ENCODE assay signal across 28 cellular contexts in the genomic region with DNA sequence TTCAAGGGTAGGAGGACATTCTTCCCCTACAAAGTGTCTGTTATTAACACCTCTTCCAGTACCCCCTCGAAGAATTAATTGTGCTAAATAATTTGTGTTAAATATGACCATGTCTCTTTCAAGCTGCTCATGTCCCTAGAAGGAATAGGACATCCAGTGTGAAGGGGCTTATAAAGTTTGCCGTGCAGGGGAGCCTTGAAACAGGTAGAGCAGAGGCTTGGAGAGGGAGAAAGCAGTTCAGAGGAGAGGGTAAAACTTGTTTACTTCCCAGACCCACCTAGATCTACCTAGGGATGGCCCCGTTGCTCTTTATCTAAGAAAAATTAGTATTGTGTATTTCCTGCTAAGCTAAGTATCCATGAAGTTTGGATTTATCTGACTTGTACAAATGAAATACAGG.
"Had no signal": no experiment of that assay in that cellular context is flagged by ENCODE, and none has a peak within 500 bp of the region (broad histone marks: within the 10 kb centered on the region; RNA-seq: fewer than 3 reads in every experiment).

No MANE protein-coding gene starts in this region.

- H3K9me3 Mint-ChIP-seq: stimulated activated naive B cell treated with anti-CD40 and anti-IgM and Interleukin-4, amounts not matched to agents 10 μg/mL and 1 μg/mL and 100 μg/mL, for 72 hours; stimulated activated naive CD8-positive, alpha-beta T cell treated with anti-CD3 and anti-CD28 coated beads, Interleukin-15, Interleukin-2, amounts not matched to agents 100 ng/mL and 50 ng/mL, for 24 hours had no signal

- H3K36me3 ChIP-seq: neural progenitor cell, ovary, right lobe of liver, sigmoid colon, stomach, thoracic aorta, thyroid gland, tibial nerve, upper lobe of left lung, vagina had no signal

- H3K4me1 Mint-ChIP-seq: naive thymus-derived CD8-positive, alpha-beta T cell; stimulated activated effector memory CD8-positive, alpha-beta T cell treated with anti-CD3 and anti-CD28 coated beads, Interleukin-12 subunit alpha, Interleukin-12 subunit beta, amount 100 ng/mL, for 72 hours; stimulated activated naive B cell treated with anti-CD40 and anti-IgM and Interleukin-4, amounts not matched to agents 10 μg/mL and 1 μg/mL and 100 μg/mL, for 72 hours had no signal

- H3K27me3 ChIP-seq: neural progenitor cell, ovary, right lobe of liver, sigmoid colon, stomach, thyroid gland, tibial nerve, upper lobe of left lung, vagina had no signal

- DNase-seq: naive thymus-derived CD8-positive, alpha-beta T cell; occipital lobe; ovary; posterior cingulate gyrus; psoas muscle; right cardiac atrium; right lobe of liver; sigmoid colon; small intestine; stimulated activated CD4-positive, alpha-beta T cell treated with anti-CD3 and anti-CD28 coated beads, Interleukin-15, amount 100 ng/mL, for 24 hours; stimulated activated CD4-positive, alpha-beta T cell treated with anti-CD3 and anti-CD28 coated beads, Interleukin-2, amount 100 ng/mL, for 24 hours; stimulated activated CD4-positive, alpha-beta T cell treated with anti-CD3 and anti-CD28 coated beads, Interleukin-2, amount 100 ng/mL, for 48 hours; stimulated activated CD4-positive, alpha-beta T cell treated with anti-CD3 and anti-CD28 coated beads, Interleukin-4, amount 100 ng/mL, for 24 hours; stimulated activated naive B cell treated with anti-CD40 and anti-IgM and Interleukin-4, amounts not matched to agents 10 μg/mL and 1 μg/mL and 100 μg/mL, for 72 hours; stimulated activated naive CD4-positive, alpha-beta T cell treated with Interleukin-2 at 50 U/mL for 16 hours; thyroid gland; trophoblast cell; upper lobe of left lung had no signal

- H3K4me3 Mint-ChIP-seq: naive thymus-derived CD8-positive, alpha-beta T cell; natural killer cell treated with Interleukin-12 subunit alpha and Interleukin-12 subunit beta and Interleukin-15 and Interleukin-18, amount 100 ng/mL, for 72 hours; neural progenitor cell; stimulated activated effector memory CD8-positive, alpha-beta T cell treated with anti-CD3 and anti-CD28 coated beads, Interleukin-12 subunit alpha, Interleukin-12 subunit beta, amount 100 ng/mL, for 72 hours; stimulated activated naive B cell treated with anti-CD40 and anti-IgM and Interleukin-4, amounts not matched to agents 10 μg/mL and 1 μg/mL and 100 μg/mL, for 72 hours; stimulated activated naive CD8-positive, alpha-beta T cell treated with anti-CD3 and anti-CD28 coated beads, Interleukin-15, Interleukin-2, amounts not matched to agents 100 ng/mL and 50 ng/mL, for 24 hours had no signal

- H3K4me1 ChIP-seq: neural progenitor cell, right lobe of liver, sigmoid colon, stomach, thyroid gland, tibial nerve, upper lobe of left lung, vagina had no signal

- H3K27ac Mint-ChIP-seq: naive thymus-derived CD8-positive, alpha-beta T cell; natural killer cell treated with Interleukin-12 subunit alpha and Interleukin-12 subunit beta and Interleukin-15 and Interleukin-18, amount 100 ng/mL, for 72 hours; neural progenitor cell; progenitor cell of endocrine pancreas; stimulated activated effector memory CD8-positive, alpha-beta T cell treated with anti-CD3 and anti-CD28 coated beads, Interleukin-12 subunit alpha, Interleukin-12 subunit beta, amount 100 ng/mL, for 72 hours; stimulated activated naive B cell treated with anti-CD40 and anti-IgM and Interleukin-4, amounts not matched to agents 10 μg/mL and 1 μg/mL and 100 μg/mL, for 72 hours; stimulated activated naive CD8-positive, alpha-beta T cell treated with anti-CD3 and anti-CD28 coated beads, Interleukin-15, Interleukin-2, amounts not matched to agents 100 ng/mL and 50 ng/mL, for 24 hours had no signal

- H3K9me3 ChIP-seq: ovary, psoas muscle, right lobe of liver, sigmoid colon, stomach, thoracic aorta, thyroid gland, tibial nerve, upper lobe of left lung, vagina had no signal

- H3K4me3 ChIP-seq: neural progenitor cell, ovary, psoas muscle, right lobe of liver, sigmoid colon, stomach, thoracic aorta, thyroid gland, tibial nerve, upper lobe of left lung, vagina had no signal

- H3K27ac ChIP-seq: neural progenitor cell, ovary, parathyroid adenoma, psoas muscle, right lobe of liver, sigmoid colon, stomach, thoracic aorta, thyroid gland, tibial nerve, upper lobe of left lung, vagina had no signal

- ATAC-seq: naive thymus-derived CD8-positive, alpha-beta T cell; natural killer cell treated with Interleukin-12 subunit alpha and Interleukin-12 subunit beta and Interleukin-15 and Interleukin-18, amount 100 ng/mL, for 72 hours; psoas muscle; right cardiac atrium; right lobe of liver; stimulated activated effector memory CD8-positive, alpha-beta T cell treated with anti-CD3 and anti-CD28 coated beads, Interleukin-12 subunit alpha, Interleukin-12 subunit beta, amount 100 ng/mL, for 72 hours; stimulated activated naive B cell treated with anti-CD40 and anti-IgM and Interleukin-4, amounts not matched to agents 10 μg/mL and 1 μg/mL and 100 μg/mL, for 72 hours had no signal

- H3K27me3 Mint-ChIP-seq: progenitor cell of endocrine pancreas had no signal

- H3K36me3 Mint-ChIP-seq: naive thymus-derived CD8-positive, alpha-beta T cell; natural killer cell treated with Interleukin-12 subunit alpha and Interleukin-12 subunit beta and Interleukin-15 and Interleukin-18, amount 100 ng/mL, for 72 hours; neural progenitor cell; stimulated activated effector memory CD8-positive, alpha-beta T cell treated with anti-CD3 and anti-CD28 coated beads, Interleukin-12 subunit alpha, Interleukin-12 subunit beta, amount 100 ng/mL, for 72 hours; stimulated activated naive B cell treated with anti-CD40 and anti-IgM and Interleukin-4, amounts not matched to agents 10 μg/mL and 1 μg/mL and 100 μg/mL, for 72 hours had no signal
